8 cellular contexts compared by ENCODE assay signal in genomic region chr6:116278853-116279231, GRCh38. TPM values are rescaled to one million over a fixed set of nuclear protein-coding genes. Genes with fewer than 3 reads are reported as not detected.
DNase-seq lines count a peak whose midpoint lies in the region; ATAC-seq lines count a peak whose summit lies in the region.

No MANE protein-coding gene starts in this region.

- H3K36me3 ChIP-seq in SJSA1 (peaks cover 37% of the 10 kb centered on the region), endocrine pancreas (ENCODE audit: control insufficient read depth, insufficient read depth, low read length) (peaks cover 8% of the 10 kb centered on the region)

- H3K4me3 Mint-ChIP-seq in activated T-cell treated with anti-CD3 and anti-CD28 coated beads, Interleukin-2, amount 50 U/mL, for 4 hours: peak overlapping the region; percentile 98
- H3K4me3 Mint-ChIP-seq in naive B cell: peak overlapping the region; percentile 94 to 100 (median 98)

- H3K9me3 Mint-ChIP-seq in activated T-cell treated with anti-CD3 and anti-CD28 coated beads, Interleukin-2, amount 50 U/mL, for 4 hours: no peaks in the 10 kb centered on the region
- H3K9me3 Mint-ChIP-seq in naive B cell: no peaks in the 10 kb centered on the region

- H3K9me3 ChIP-seq in SJSA1 (replicated peaks) (no peaks in the 10 kb centered on the region), endocrine pancreas (ENCODE audit: control insufficient read depth, low read length) (no peaks in the 10 kb centered on the region)

- H3K36me3 Mint-ChIP-seq in activated T-cell treated with anti-CD3 and anti-CD28 coated beads, Interleukin-2, amount 50 U/mL, for 4 hours (ENCODE audit: insufficient read depth): peaks cover 24% of the 10 kb centered on the region
- peaks cover 16 to 21% of the 10 kb centered on the region in 2 donors for H3K36me3 Mint-ChIP-seq in naive B cell

- ATAC-seq in activated T-cell treated with anti-CD3 and anti-CD28 coated beads, Interleukin-2, amount 50 U/mL, for 4 hours: peak; percentile 1 to 2
- ATAC-seq in naive B cell (ENCODE audit: low read depth in 2 of 2): no peak
- ATAC-seq in GM21390 (IDR thresholded peaks at IDR 0.05; ENCODE audit: unreplicated experiment): no peak
- no peak for ATAC-seq in GM21723 (IDR thresholded peaks at IDR 0.05; ENCODE audit: unreplicated experiment)

- H3K9ac ChIP-seq in endocrine pancreas (ENCODE audit: control insufficient read depth, insufficient read depth, low read length): peak overlapping the region; percentile 99

- H3K4me1 ChIP-seq in SJSA1 (replicated peaks): peaks cover 35% of the 10 kb centered on the region
- H3K4me1 ChIP-seq in endocrine pancreas (ENCODE audit: control insufficient read depth, insufficient read depth, low read length): no peaks in the 10 kb centered on the region

- H3K27ac Mint-ChIP-seq in naive B cell: peak overlapping the region; percentile 96 to 100 (median 100)

- H3K27me3 ChIP-seq in SJSA1 (replicated peaks) (no peaks in the 10 kb centered on the region), endocrine pancreas (ENCODE audit: control insufficient read depth, insufficient read depth, low read length) (no peaks in the 10 kb centered on the region)

- no peak for DNase-seq in activated T-cell treated with anti-CD3 and anti-CD28 coated beads, Interleukin-2, amount 50 U/mL, for 4 hours
- no peak for DNase-seq in activated T-cell treated with anti-CD3 and anti-CD28 coated beads, Interleukin-2, amount 50 U/mL, for 1 hour
- DNase-seq in SJSA1 (ENCODE audit: low read depth in 1 of 2, low spot score in 2 of 2) (peak in 1 of 2 experiments; percentile 42), naive B cell (no peak), GF-D8 (lab: John Stamatoyannopoulos, UW) (no peak)

- H3K4me3 ChIP-seq in SJSA1: peak overlapping the region; percentile 92
- peak overlapping the region; percentile 99 for H3K4me3 ChIP-seq in endocrine pancreas (ENCODE audit: control insufficient read depth, insufficient read depth, low read length)

- H3K27me3 Mint-ChIP-seq in activated T-cell treated with anti-CD3 and anti-CD28 coated beads, Interleukin-2, amount 50 U/mL, for 4 hours (ENCODE audit: low read depth): no peaks in the 10 kb centered on the region
- H3K27me3 Mint-ChIP-seq in naive B cell: no peaks in the 10 kb centered on the region

- peaks cover 58% of the 10 kb centered on the region for H3K4me1 Mint-ChIP-seq in activated T-cell treated with anti-CD3 and anti-CD28 coated beads, Interleukin-2, amount 50 U/mL, for 4 hours (ENCODE audit: low read depth)
- H3K4me1 Mint-ChIP-seq in naive B cell: peaks cover 50 to 78% (median 67%) of the 10 kb centered on the region in 3 donors

- H3K27ac ChIP-seq in SJSA1: peak overlapping the region; percentile 91

RNA-seq across cellular contexts. Expression of gene TSPYL1, which starts 0.9 kb away (rescaled TPM):
- total RNA-seq in activated T-cell treated with anti-CD3 and anti-CD28 coated beads, Interleukin-2, amount 50 U/mL, for 4 hours: 10 to 100 TPM; 42.8 to 53.4 (median 46.3) TPM
- 58.7 and 65.1 TPM in 2 replicates for total RNA-seq in SJSA1 (2014; rRNA removed; shearing (Covaris generic))
- 10 to 100 TPM; 51.5 to 94.2 (median 68.1) TPM for polyA plus RNA-seq in naive B cell (ENCODE audit: low read depth in 6 of 6)

RNA-seq across cellular contexts. Expression of gene TSPYL4, which starts 25.0 kb away (rescaled TPM):
- 10 to 100 TPM; 17.3 to 19.2 (median 18.5) TPM for total RNA-seq in activated T-cell treated with anti-CD3 and anti-CD28 coated beads, Interleukin-2, amount 50 U/mL, for 4 hours
- 16.7 and 23.1 TPM in 2 replicates for total RNA-seq in SJSA1 (2014; rRNA removed; shearing (Covaris generic))
- polyA plus RNA-seq in naive B cell (ENCODE audit: low read depth in 6 of 6): 10 to 100 TPM; 11.6 to 17.8 (median 14.4) TPM

Comparison
In these comparisons a context has a peak if more than half of its experiments do, and no peak if none do; other contexts are left out.
1. ATAC-seq: peak in activated T-cell treated with anti-CD3 and anti-CD28 coated beads, Interleukin-2, amount 50 U/mL, for 4 hours (2 of 2); none in naive B cell (0 of 2), GM21390 (single experiment) and GM21723 (single experiment).